In the genomic region with DNA sequence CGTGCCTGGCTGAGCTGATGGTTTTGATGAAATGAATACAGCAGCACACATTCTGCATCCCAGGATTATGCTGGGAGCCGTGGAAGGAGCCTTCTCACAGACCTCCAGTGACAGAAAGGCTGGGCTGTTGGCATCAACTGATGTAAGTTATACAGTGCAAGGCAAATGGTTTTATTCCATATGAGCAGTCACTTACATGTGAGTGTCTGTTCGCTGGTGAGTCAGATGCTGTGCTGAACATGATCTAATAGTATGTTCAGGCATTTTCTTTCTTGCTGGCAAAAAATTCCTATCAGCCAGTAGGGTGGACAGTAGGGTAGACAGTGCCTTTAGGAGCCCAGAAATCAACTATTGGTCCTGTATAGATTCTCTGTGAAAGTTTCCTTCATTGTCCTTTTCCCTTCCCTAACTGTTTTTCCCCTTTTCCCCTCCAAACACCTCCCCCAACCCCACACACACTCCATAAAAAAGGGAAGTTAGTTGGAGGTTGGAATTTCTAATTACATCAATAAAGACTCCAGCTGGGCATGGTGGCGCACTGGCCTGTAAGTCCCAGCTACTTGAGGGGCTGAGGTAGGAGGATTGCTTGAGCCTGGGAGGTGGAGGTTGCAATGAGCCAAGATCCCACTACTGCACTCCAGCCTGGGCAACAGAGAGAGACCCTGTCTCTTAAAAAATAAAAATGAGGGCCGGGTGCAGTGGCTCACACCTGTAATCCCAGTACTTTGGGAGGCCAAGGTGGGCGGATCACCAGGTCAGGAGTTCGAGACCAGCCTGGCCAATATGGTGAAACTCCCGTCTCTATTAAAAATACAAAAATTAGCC, we compare ENCODE assay signal across 1 cellular context.
A peak's percentile ranks its signal among the peaks of the same experiment; 100 is the strongest.
TF ChIP-seq lines count a peak whose summit lies in the region.

No MANE protein-coding gene starts in this region.

TF ChIP-seq in H1, 55 proteins besides CTCF, POLR2A, EP300 and RAD21:
- TF ChIP-seq, protein P1, sequence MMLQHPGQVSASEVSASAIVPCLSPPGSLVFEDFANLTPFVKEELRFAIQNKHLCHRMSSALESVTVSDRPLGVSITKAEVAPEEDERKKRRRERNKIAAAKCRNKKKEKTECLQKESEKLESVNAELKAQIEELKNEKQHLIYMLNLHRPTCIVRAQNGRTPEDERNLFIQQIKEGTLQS (IDR thresholded peaks at IDR 0.05; ENCODE audit: insufficient read depth, low read depth, low read length): no peak
- peak; percentile 40; the same call in 1 of the 2 replicates for TF ChIP-seq TEAD4 (IDR thresholded peaks at IDR 0.05; ENCODE audit: low read depth, low read length)
